ENCODE assay signal across 1 cellular context in genomic region chr10:32256613-32257437, GRCh38.
TF ChIP-seq lines count a peak whose summit lies in the region.

No MANE protein-coding gene starts in this region.

TF ChIP-seq in GM12878, 131 proteins besides CTCF, POLR2A, EP300 and RAD21 (continued from another document):
- TF ChIP-seq NKRF (conservative IDR thresholded peaks at IDR 0.05) (no peak), HDGF (IDR thresholded peaks at IDR 0.05) (no peak), ZNF384 (IDR thresholded peaks at IDR 0.05; ENCODE audit: borderline replicate concordance, low read depth, low read length) (no peak), EZH2 (IDR thresholded peaks at IDR 0.05; ENCODE audit: borderline replicate concordance, control insufficient read depth, low read depth, low read length) (no peak), RELB (IDR thresholded peaks at IDR 0.05; ENCODE audit: low read depth) (no peak), TCF7 (IDR thresholded peaks at IDR 0.05; ENCODE audit: borderline replicate concordance) (no peak), SREBF2 (IDR thresholded peaks at IDR 0.05; ENCODE audit: low read length) (no peak), CEBPZ (IDR thresholded peaks at IDR 0.05; ENCODE audit: low read depth, low read length) (no peak), SKIL (IDR thresholded peaks at IDR 0.05; ENCODE audit: low read depth, poor library complexity, severe bottlenecking) (peak; percentile 50), NR2C2 (IDR thresholded peaks at IDR 0.05; ENCODE audit: borderline replicate concordance, control insufficient read depth, insufficient read length, low read depth) (no peak), IKZF1 (conservative IDR thresholded peaks at IDR 0.05) (no peak), RB1 (IDR thresholded peaks at IDR 0.05; ENCODE audit: borderline replicate concordance) (peak; percentile 41; the same call in 1 of the 2 replicates), ZNF274 (IDR thresholded peaks at IDR 0.05; ENCODE audit: insufficient read depth, insufficient read length) (no peak), FOXM1 (IDR thresholded peaks at IDR 0.05; ENCODE audit: low read depth, low read length) (peak; percentile 52; the same call in 1 of the 2 replicates), MTA2 (IDR thresholded peaks at IDR 0.05; ENCODE audit: low read depth) (peak; percentile 49; the same call in 1 of the 2 replicates), RFX5 (IDR thresholded peaks at IDR 0.05; ENCODE audit: low read depth, low read length) (no peak), WRNIP1 (IDR thresholded peaks at IDR 0.05; ENCODE audit: borderline replicate concordance, low read depth, low read length) (no peak), CBFB (IDR thresholded peaks at IDR 0.05; ENCODE audit: low read depth) (peak; percentile 84), SMC3 (IDR thresholded peaks at IDR 0.05; ENCODE audit: borderline replicate concordance, low read length) (peak; percentile 91), GABPA (IDR thresholded peaks at IDR 0.05; ENCODE audit: low read depth) (no peak), SIX5 (IDR thresholded peaks at IDR 0.05; ENCODE audit: low read depth, low read length, severe bottlenecking) (no peak), LARP7 (IDR thresholded peaks at IDR 0.05) (no peak), RAD51 (IDR thresholded peaks at IDR 0.05) (no peak), MYC (IDR thresholded peaks at IDR 0.05; ENCODE audit: insufficient read depth, insufficient read length, insufficient replicate concordance, low read length, severe bottlenecking) (no peak), RBBP5 (conservative IDR thresholded peaks at IDR 0.05) (no peak), JUND (IDR thresholded peaks at IDR 0.05; ENCODE audit: low read depth, low read length) (no peak), YBX1 (IDR thresholded peaks at IDR 0.05) (no peak), ZBTB40 (IDR thresholded peaks at IDR 0.05; ENCODE audit: borderline replicate concordance) (no peak), TCF3 (IDR thresholded peaks at IDR 0.05; ENCODE audit: borderline replicate concordance, insufficient read depth, low read depth, low read length) (no peak), ZBTB11 (CRISPR knock-in tag; IDR thresholded peaks at IDR 0.05) (no peak), HDAC6 (IDR thresholded peaks at IDR 0.05; ENCODE audit: unreplicated experiment) (no peak), CHD2 (IDR thresholded peaks at IDR 0.05; ENCODE audit: borderline replicate concordance, low read depth, low read length) (0 out of 2 replicates have a peak, but pooled peaks have one; percentile 11), RUNX3 (IDR thresholded peaks at IDR 0.05; ENCODE audit: low read length) (peak; percentile 96), JUNB (IDR thresholded peaks at IDR 0.05) (no peak), BCLAF1 (IDR thresholded peaks at IDR 0.05) (no peak), PML (IDR thresholded peaks at IDR 0.05; ENCODE audit: low read length) (no peak), IKZF2 (IDR thresholded peaks at IDR 0.05) (no peak), YY1 (IDR thresholded peaks at IDR 0.05; ENCODE audit: low read depth, low read length) (peak; percentile 85)
